ENCODE assay signal across 2 cellular contexts in the genomic region with DNA sequence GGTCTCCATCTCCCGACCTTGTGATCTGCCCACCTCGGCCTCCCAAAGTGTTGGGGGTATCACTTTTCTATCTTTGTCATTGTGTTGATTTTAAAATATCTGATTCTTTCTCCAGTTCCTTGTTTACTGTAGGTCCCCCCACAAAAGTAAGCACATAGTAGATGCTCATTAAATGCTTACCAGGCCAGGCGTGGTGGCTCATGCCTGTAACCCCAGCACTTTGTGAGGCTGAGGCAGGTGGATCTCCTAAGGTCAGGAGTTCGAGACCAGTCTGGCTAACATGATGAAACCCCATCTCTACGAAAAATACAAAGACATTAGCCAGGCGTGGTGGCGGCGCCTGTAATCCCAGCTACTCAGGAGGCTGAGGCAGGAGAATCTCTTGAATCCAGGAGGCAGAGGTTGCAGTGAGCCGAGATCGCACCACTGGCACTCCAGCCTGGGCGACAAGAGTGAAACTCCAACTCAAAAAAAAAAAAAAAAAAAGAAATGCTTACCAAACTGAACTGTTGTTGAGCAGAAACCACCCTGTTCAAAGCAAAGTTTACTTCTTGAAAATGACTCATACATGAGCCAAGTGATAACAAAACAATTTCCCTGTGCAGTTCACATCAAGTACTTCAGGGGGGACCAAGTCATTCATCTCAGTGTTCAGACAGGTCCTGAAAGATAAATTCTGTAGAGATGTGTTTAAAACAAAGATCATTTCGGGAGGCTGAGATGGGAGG.
TF ChIP-seq lines count a peak whose summit lies in the region.

No MANE protein-coding gene starts in this region.

TF ChIP-seq in IMR-90, 13 proteins besides CTCF, POLR2A, EP300 and RAD21:
- TF ChIP-seq SMC3 (IDR thresholded peaks at IDR 0.05; ENCODE audit: low read depth, low read length) (no peak), MXI1 (IDR thresholded peaks at IDR 0.05; ENCODE audit: borderline replicate concordance, low read depth, low read length) (no peak), FOS (IDR thresholded peaks at IDR 0.05; ENCODE audit: low read depth, low read length) (peak; percentile 71; the same call in 1 of the 2 replicates), CEBPB (IDR thresholded peaks at IDR 0.05; ENCODE audit: low read depth, low read length) (no peak), RFX5 (IDR thresholded peaks at IDR 0.05; ENCODE audit: low read depth, low read length) (no peak), BHLHE40 (IDR thresholded peaks at IDR 0.05; ENCODE audit: low read depth, low read length) (0 out of 2 replicates have a peak, but pooled peaks have one; percentile 8), MAFK (IDR thresholded peaks at IDR 0.05; ENCODE audit: low read depth, low read length) (no peak)

TF ChIP-seq in GM12878, 131 proteins besides CTCF, POLR2A, EP300 and RAD21:
- TF ChIP-seq POU2F2 (IDR thresholded peaks at IDR 0.05; ENCODE audit: borderline replicate concordance, low read depth, low read length) (no peak), SMC3 (IDR thresholded peaks at IDR 0.05; ENCODE audit: borderline replicate concordance, low read length) (no peak), ZZZ3 (IDR thresholded peaks at IDR 0.05; ENCODE audit: control insufficient read depth, insufficient read length, low read depth) (no peak), DPF2 (IDR thresholded peaks at IDR 0.05) (no peak), RBBP5 (conservative IDR thresholded peaks at IDR 0.05) (no peak), RUNX3 (IDR thresholded peaks at IDR 0.05; ENCODE audit: low read length) (no peak), ZNF622 (IDR thresholded peaks at IDR 0.05) (no peak), TCF3 (IDR thresholded peaks at IDR 0.05; ENCODE audit: borderline replicate concordance, insufficient read depth, low read depth, low read length) (no peak), ZNF274 (IDR thresholded peaks at IDR 0.05; ENCODE audit: insufficient read depth, insufficient read length) (no peak), NFXL1 (IDR thresholded peaks at IDR 0.05; ENCODE audit: borderline replicate concordance) (no peak), ZNF384 (IDR thresholded peaks at IDR 0.05; ENCODE audit: borderline replicate concordance, low read depth, low read length) (no peak), MYC (IDR thresholded peaks at IDR 0.05; ENCODE audit: insufficient read depth, insufficient read length, insufficient replicate concordance, low read length, severe bottlenecking) (no peak)
- TF ChIP-seq, protein P1, sequence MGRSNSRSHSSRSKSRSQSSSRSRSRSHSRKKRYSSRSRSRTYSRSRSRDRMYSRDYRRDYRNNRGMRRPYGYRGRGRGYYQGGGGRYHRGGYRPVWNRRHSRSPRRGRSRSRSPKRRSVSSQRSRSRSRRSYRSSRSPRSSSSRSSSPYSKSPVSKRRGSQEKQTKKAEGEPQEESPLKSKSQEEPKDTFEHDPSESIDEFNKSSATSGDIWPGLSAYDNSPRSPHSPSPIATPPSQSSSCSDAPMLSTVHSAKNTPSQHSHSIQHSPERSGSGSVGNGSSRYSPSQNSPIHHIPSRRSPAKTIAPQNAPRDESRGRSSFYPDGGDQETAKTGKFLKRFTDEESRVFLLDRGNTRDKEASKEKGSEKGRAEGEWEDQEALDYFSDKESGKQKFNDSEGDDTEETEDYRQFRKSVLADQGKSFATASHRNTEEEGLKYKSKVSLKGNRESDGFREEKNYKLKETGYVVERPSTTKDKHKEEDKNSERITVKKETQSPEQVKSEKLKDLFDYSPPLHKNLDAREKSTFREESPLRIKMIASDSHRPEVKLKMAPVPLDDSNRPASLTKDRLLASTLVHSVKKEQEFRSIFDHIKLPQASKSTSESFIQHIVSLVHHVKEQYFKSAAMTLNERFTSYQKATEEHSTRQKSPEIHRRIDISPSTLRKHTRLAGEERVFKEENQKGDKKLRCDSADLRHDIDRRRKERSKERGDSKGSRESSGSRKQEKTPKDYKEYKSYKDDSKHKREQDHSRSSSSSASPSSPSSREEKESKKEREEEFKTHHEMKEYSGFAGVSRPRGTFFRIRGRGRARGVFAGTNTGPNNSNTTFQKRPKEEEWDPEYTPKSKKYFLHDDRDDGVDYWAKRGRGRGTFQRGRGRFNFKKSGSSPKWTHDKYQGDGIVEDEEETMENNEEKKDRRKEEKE (IDR thresholded peaks at IDR 0.05) = no peak
- TF ChIP-seq, protein P2, sequence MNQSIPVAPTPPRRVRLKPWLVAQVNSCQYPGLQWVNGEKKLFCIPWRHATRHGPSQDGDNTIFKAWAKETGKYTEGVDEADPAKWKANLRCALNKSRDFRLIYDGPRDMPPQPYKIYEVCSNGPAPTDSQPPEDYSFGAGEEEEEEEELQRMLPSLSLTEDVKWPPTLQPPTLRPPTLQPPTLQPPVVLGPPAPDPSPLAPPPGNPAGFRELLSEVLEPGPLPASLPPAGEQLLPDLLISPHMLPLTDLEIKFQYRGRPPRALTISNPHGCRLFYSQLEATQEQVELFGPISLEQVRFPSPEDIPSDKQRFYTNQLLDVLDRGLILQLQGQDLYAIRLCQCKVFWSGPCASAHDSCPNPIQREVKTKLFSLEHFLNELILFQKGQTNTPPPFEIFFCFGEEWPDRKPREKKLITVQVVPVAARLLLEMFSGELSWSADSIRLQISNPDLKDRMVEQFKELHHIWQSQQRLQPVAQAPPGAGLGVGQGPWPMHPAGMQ (IDR thresholded peaks at IDR 0.05; ENCODE audit: borderline replicate concordance) = no peak
- TF ChIP-seq, protein P3, sequence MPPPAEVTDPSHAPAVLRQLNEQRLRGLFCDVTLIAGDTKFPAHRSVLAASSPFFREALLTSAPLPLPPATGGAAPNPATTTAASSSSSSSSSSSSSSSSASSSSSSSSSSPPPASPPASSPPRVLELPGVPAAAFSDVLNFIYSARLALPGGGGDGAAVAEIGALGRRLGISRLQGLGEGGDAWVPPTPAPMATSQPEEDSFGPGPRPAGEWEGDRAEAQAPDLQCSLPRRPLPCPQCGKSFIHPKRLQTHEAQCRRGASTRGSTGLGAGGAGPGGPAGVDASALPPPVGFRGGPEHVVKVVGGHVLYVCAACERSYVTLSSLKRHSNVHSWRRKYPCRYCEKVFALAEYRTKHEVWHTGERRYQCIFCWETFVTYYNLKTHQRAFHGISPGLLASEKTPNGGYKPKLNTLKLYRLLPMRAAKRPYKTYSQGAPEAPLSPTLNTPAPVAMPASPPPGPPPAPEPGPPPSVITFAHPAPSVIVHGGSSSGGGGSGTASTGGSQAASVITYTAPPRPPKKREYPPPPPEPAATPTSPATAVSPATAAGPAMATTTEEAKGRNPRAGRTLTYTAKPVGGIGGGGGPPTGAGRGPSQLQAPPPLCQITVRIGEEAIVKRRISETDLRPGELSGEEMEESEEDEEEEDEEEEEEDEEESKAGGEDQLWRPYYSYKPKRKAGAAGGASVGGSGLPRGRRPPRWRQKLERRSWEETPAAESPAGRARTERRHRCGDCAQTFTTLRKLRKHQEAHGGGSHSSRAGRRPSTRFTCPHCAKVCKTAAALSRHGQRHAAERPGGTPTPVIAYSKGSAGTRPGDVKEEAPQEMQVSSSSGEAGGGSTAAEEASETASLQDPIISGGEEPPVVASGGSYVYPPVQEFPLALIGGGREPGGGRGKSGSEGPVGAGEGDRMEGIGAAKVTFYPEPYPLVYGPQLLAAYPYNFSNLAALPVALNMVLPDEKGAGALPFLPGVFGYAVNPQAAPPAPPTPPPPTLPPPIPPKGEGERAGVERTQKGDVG (CRISPR knock-in tag; IDR thresholded peaks at IDR 0.05) = no peak
- TF ChIP-seq, protein P4, sequence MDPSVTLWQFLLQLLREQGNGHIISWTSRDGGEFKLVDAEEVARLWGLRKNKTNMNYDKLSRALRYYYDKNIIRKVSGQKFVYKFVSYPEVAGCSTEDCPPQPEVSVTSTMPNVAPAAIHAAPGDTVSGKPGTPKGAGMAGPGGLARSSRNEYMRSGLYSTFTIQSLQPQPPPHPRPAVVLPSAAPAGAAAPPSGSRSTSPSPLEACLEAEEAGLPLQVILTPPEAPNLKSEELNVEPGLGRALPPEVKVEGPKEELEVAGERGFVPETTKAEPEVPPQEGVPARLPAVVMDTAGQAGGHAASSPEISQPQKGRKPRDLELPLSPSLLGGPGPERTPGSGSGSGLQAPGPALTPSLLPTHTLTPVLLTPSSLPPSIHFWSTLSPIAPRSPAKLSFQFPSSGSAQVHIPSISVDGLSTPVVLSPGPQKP (IDR thresholded peaks at IDR 0.05; ENCODE audit: low read depth, low read length) = no peak
- TF ChIP-seq, protein P5, sequence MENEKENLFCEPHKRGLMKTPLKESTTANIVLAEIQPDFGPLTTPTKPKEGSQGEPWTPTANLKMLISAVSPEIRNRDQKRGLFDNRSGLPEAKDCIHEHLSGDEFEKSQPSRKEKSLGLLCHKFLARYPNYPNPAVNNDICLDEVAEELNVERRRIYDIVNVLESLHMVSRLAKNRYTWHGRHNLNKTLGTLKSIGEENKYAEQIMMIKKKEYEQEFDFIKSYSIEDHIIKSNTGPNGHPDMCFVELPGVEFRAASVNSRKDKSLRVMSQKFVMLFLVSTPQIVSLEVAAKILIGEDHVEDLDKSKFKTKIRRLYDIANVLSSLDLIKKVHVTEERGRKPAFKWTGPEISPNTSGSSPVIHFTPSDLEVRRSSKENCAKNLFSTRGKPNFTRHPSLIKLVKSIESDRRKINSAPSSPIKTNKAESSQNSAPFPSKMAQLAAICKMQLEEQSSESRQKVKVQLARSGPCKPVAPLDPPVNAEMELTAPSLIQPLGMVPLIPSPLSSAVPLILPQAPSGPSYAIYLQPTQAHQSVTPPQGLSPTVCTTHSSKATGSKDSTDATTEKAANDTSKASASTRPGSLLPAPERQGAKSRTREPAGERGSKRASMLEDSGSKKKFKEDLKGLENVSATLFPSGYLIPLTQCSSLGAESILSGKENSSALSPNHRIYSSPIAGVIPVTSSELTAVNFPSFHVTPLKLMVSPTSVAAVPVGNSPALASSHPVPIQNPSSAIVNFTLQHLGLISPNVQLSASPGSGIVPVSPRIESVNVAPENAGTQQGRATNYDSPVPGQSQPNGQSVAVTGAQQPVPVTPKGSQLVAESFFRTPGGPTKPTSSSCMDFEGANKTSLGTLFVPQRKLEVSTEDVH (IDR thresholded peaks at IDR 0.05; ENCODE audit: low read depth, partially characterized antibody) = no peak
- TF ChIP-seq, protein P6, sequence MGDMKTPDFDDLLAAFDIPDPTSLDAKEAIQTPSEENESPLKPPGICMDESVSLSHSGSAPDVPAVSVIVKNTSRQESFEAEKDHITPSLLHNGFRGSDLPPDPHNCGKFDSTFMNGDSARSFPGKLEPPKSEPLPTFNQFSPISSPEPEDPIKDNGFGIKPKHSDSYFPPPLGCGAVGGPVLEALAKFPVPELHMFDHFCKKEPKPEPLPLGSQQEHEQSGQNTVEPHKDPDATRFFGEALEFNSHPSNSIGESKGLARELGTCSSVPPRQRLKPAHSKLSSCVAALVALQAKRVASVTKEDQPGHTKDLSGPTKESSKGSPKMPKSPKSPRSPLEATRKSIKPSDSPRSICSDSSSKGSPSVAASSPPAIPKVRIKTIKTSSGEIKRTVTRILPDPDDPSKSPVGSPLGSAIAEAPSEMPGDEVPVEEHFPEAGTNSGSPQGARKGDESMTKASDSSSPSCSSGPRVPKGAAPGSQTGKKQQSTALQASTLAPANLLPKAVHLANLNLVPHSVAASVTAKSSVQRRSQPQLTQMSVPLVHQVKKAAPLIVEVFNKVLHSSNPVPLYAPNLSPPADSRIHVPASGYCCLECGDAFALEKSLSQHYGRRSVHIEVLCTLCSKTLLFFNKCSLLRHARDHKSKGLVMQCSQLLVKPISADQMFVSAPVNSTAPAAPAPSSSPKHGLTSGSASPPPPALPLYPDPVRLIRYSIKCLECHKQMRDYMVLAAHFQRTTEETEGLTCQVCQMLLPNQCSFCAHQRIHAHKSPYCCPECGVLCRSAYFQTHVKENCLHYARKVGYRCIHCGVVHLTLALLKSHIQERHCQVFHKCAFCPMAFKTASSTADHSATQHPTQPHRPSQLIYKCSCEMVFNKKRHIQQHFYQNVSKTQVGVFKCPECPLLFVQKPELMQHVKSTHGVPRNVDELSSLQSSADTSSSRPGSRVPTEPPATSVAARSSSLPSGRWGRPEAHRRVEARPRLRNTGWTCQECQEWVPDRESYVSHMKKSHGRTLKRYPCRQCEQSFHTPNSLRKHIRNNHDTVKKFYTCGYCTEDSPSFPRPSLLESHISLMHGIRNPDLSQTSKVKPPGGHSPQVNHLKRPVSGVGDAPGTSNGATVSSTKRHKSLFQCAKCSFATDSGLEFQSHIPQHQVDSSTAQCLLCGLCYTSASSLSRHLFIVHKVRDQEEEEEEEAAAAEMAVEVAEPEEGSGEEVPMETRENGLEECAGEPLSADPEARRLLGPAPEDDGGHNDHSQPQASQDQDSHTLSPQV (IDR thresholded peaks at IDR 0.05) = no peak
